ENCODE assay signal across 20 cellular contexts in genomic region chr2:232886632-232887031, GRCh38.
"Had no signal": no experiment of that assay in that cellular context is flagged by ENCODE, and none has a peak within 500 bp of the region (broad histone marks: within the 10 kb centered on the region; RNA-seq: fewer than 3 reads in every experiment).

No MANE protein-coding gene starts in this region.

- H3K36me3 Mint-ChIP-seq: activated naive CD4-positive, alpha-beta T cell treated with anti-CD3 and anti-CD28 coated beads, Interleukin-2, amount 50 U/mL, for 72 hours; stimulated activated effector memory CD8-positive, alpha-beta T cell treated with anti-CD3 and anti-CD28 coated beads, Interleukin-12 subunit alpha, Interleukin-12 subunit beta, amount 100 ng/mL, for 72 hours had no signal

- H3K27me3 ChIP-seq: cardiac muscle cell, ovary, SJSA1 had no signal

- H3K27ac Mint-ChIP-seq: activated naive CD4-positive, alpha-beta T cell treated with anti-CD3 and anti-CD28 coated beads, Interleukin-2, amount 50 U/mL, for 72 hours; activated T-cell treated with anti-CD3 and anti-CD28 coated beads, Interleukin-2, amount 50 U/mL, for 72 hours; stimulated activated effector memory CD8-positive, alpha-beta T cell treated with anti-CD3 and anti-CD28 coated beads, Interleukin-12 subunit alpha, Interleukin-12 subunit beta, amount 100 ng/mL, for 72 hours had no signal

- ATAC-seq: activated naive CD4-positive, alpha-beta T cell treated with anti-CD3 and anti-CD28 coated beads, Interleukin-2, amount 50 U/mL, for 72 hours; activated T-cell treated with anti-CD3 and anti-CD28 coated beads, Interleukin-2, amount 50 U/mL, for 72 hours; foreskin keratinocyte; left colon; stimulated activated effector memory CD8-positive, alpha-beta T cell treated with anti-CD3 and anti-CD28 coated beads, Interleukin-12 subunit alpha, Interleukin-12 subunit beta, amount 100 ng/mL, for 72 hours had no signal

- H3K27ac ChIP-seq: cardiac muscle cell, foreskin keratinocyte, ovary, sigmoid colon, SJSA1, stomach, VCaP had no signal

- H3K4me3 ChIP-seq: cardiac muscle cell, ovary, sigmoid colon, SJSA1, stomach had no signal

- DNase-seq: activated CD4-positive, alpha-beta T cell treated with anti-CD3 and anti-CD28 coated beads, Interleukin-2, amount 50 U/mL, for 4 hours; activated gamma-delta T cell treated with Interleukin-2 at 50 U/mL for 16 hours; activated T-cell treated with anti-CD3 and anti-CD28 coated beads, Interleukin-2, amount 50 U/mL, for 72 hours; amniotic stem cell; foreskin keratinocyte; hypothalamus; left colon; sigmoid colon; stimulated activated CD4-positive, alpha-beta T cell treated with anti-CD3 and anti-CD28 coated beads, Interleukin-4, amount 100 ng/mL, for 24 hours; SW 1271; T-helper 2 cell; trophoblast cell had no signal

- H3K4me1 ChIP-seq: foreskin keratinocyte had no signal

- H3K36me3 ChIP-seq: cardiac muscle cell, ovary, sigmoid colon had no signal

- H3K4me3 Mint-ChIP-seq: activated T-cell treated with anti-CD3 and anti-CD28 coated beads, Interleukin-2, amount 50 U/mL, for 72 hours; neural crest cell; stimulated activated effector memory CD8-positive, alpha-beta T cell treated with anti-CD3 and anti-CD28 coated beads, Interleukin-12 subunit alpha, Interleukin-12 subunit beta, amount 100 ng/mL, for 72 hours had no signal

- H3K9me3 ChIP-seq: ovary, sigmoid colon, SJSA1, stomach had no signal

- H3K9me3 Mint-ChIP-seq: activated T-cell treated with anti-CD3 and anti-CD28 coated beads, Interleukin-2, amount 50 U/mL, for 72 hours; neural crest cell; stimulated activated effector memory CD8-positive, alpha-beta T cell treated with anti-CD3 and anti-CD28 coated beads, Interleukin-12 subunit alpha, Interleukin-12 subunit beta, amount 100 ng/mL, for 72 hours had no signal
